ENCODE assay signal across 1 cellular context in genomic region chr6:133952815-133953633, GRCh38.
TF ChIP-seq lines count a peak whose summit lies in the region.

TBPL1 (plus strand) TSS chr6:133953224; CDS start chr6:133980126, 26,902 bp downstream.

TF ChIP-seq in HepG2, 621 proteins besides CTCF, POLR2A, EP300 and RAD21 (continued from another document and continues in another):
- TF ChIP-seq DZIP1 (CRISPR knock-in tag; IDR thresholded peaks at IDR 0.05), result no peak; the same call in 1 of the 2 replicates
- TF ChIP-seq XRCC5 (optimal IDR thresholded peaks at IDR 0.05; ENCODE audit: low read length), result peak; percentile 95
- TF ChIP-seq SNRNP70 (IDR thresholded peaks at IDR 0.05; ENCODE audit: low read depth, low read length), result no peak
- no peak for TF ChIP-seq ISX (CRISPR knock-in tag; conservative IDR thresholded peaks at IDR 0.05)
- no peak for TF ChIP-seq ZNF609 (CRISPR knock-in tag; IDR thresholded peaks at IDR 0.05; ENCODE audit: borderline replicate concordance)
- TF ChIP-seq MLX (CRISPR knock-in tag; IDR thresholded peaks at IDR 0.05), result no peak
- peak; percentile 96; the same call in 1 of the 2 replicates for TF ChIP-seq ZNF713 (CRISPR knock-in tag; IDR thresholded peaks at IDR 0.05)
- no peak for TF ChIP-seq ZNF329 (CRISPR knock-in tag; IDR thresholded peaks at IDR 0.05; ENCODE audit: low read depth)
- peak; percentile 81 for TF ChIP-seq TBL1XR1 (IDR thresholded peaks at IDR 0.05; ENCODE audit: borderline replicate concordance, low read length, partially characterized antibody)
- no peak for TF ChIP-seq PRPF4 (IDR thresholded peaks at IDR 0.05; ENCODE audit: low read depth, low read length, poor library complexity, severe bottlenecking)
- no peak for TF ChIP-seq CENPX (CRISPR knock-in tag; IDR thresholded peaks at IDR 0.05)
- TF ChIP-seq TP53 (CRISPR knock-in tag; conservative IDR thresholded peaks at IDR 0.05), result 0 out of 2 replicates have a peak, but pooled peaks have one; percentile 31
- no peak for TF ChIP-seq NR3C1 (CRISPR knock-in tag; IDR thresholded peaks at IDR 0.05)
- peak; percentile 89 for TF ChIP-seq SKI (IDR thresholded peaks at IDR 0.05; ENCODE audit: partially characterized antibody)
- TF ChIP-seq KDM3A (CRISPR knock-in tag; IDR thresholded peaks at IDR 0.05; ENCODE audit: low read depth), result peak; percentile 66; the same call in 1 of the 2 replicates
- no peak for TF ChIP-seq TRIM24 (CRISPR knock-in tag; IDR thresholded peaks at IDR 0.05)
- TF ChIP-seq NRL (CRISPR knock-in tag; IDR thresholded peaks at IDR 0.05; ENCODE audit: borderline replicate concordance), result no peak; the same call in 1 of the 2 replicates
- no peak for TF ChIP-seq ZNF549 (CRISPR knock-in tag; IDR thresholded peaks at IDR 0.05)
- no peak for TF ChIP-seq ZFP36 (IDR thresholded peaks at IDR 0.05; ENCODE audit: borderline replicate concordance, low read depth, low read length, partially characterized antibody)
- no peak for TF ChIP-seq THYN1 (CRISPR knock-in tag; IDR thresholded peaks at IDR 0.05; ENCODE audit: borderline replicate concordance, low read depth)
- TF ChIP-seq ZNF605 (CRISPR knock-in tag; IDR thresholded peaks at IDR 0.05), result peak; percentile 84
- no peak for TF ChIP-seq ZBTB3 (CRISPR knock-in tag; IDR thresholded peaks at IDR 0.05; ENCODE audit: borderline replicate concordance, low read depth)
- TF ChIP-seq ARID4A (CRISPR knock-in tag; IDR thresholded peaks at IDR 0.05; ENCODE audit: borderline replicate concordance), result peak; percentile 89; the same call in 1 of the 2 replicates
- no peak for TF ChIP-seq SMC3 (IDR thresholded peaks at IDR 0.05; ENCODE audit: low read length)
- peak; percentile 46; the same call in 1 of the 2 replicates for TF ChIP-seq ZNF552 (CRISPR knock-in tag; IDR thresholded peaks at IDR 0.05; ENCODE audit: borderline replicate concordance)
- TF ChIP-seq ZNF136 (CRISPR knock-in tag; IDR thresholded peaks at IDR 0.05; ENCODE audit: low read depth), result peak; percentile 36; the same call in 1 of the 2 replicates
- TF ChIP-seq ZNF382 (CRISPR knock-in tag; IDR thresholded peaks at IDR 0.05; ENCODE audit: borderline replicate concordance), result no peak
- TF ChIP-seq ZNF598 (CRISPR knock-in tag; IDR thresholded peaks at IDR 0.05; ENCODE audit: borderline replicate concordance), result peak; percentile 78; the same call in 1 of the 2 replicates
- peak; percentile 84 for TF ChIP-seq HES4 (CRISPR knock-in tag; IDR thresholded peaks at IDR 0.05; ENCODE audit: borderline replicate concordance)
- no peak for TF ChIP-seq PCBP2 (optimal IDR thresholded peaks at IDR 0.05; ENCODE audit: low read depth, low read length, poor library complexity, severe bottlenecking)
- no peak; the same call in 1 of the 2 replicates for TF ChIP-seq SP4 (CRISPR knock-in tag; IDR thresholded peaks at IDR 0.05)
- TF ChIP-seq ZNF205 (CRISPR knock-in tag; IDR thresholded peaks at IDR 0.05), result peak; percentile 77
- TF ChIP-seq CCDC6 (CRISPR knock-in tag; IDR thresholded peaks at IDR 0.05), result peak; percentile 91
- TF ChIP-seq ZMYM4 (CRISPR knock-in tag; IDR thresholded peaks at IDR 0.05), result peak; percentile 94
- peak; percentile 3; the same call in 1 of the 2 replicates for TF ChIP-seq ZNF7 (CRISPR knock-in tag; IDR thresholded peaks at IDR 0.05)
- no peak; the same call in 1 of the 2 replicates for TF ChIP-seq ZNF142 (CRISPR knock-in tag; IDR thresholded peaks at IDR 0.05)
